ENCODE assay signal across 1 cellular context in the genomic region with DNA sequence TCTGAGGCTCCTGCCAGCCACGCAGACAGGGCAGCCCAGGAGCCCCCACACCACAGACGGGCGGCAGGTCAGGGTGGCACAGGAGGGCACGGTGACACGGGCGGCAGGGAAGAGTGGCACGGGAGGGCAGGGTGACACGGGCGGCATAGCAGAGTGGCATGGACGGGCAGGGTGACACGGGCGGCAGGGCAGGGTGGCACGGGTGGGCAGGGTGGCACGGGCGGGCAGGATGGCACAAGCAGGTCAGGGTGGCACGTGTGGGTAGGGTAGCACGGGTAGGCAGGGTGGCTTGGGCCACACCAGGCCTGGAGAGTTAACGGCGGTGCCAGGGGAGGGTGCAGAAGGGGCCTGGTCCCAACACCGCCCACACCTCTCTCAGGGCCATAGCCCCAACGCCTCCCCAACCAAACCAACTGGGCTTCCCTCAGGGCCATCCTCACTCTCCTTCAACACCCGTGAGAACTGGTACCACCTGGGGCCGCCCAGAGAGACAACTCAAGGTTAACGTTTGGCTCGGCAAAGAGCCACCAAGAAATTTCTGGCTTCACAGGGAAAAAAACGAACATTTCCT.
TF ChIP-seq lines count a peak whose summit lies in the region.

No MANE protein-coding gene starts in this region.

TF ChIP-seq in K562, 482 proteins besides CTCF, POLR2A, EP300 and RAD21:
- no peak for TF ChIP-seq CBX2 (IDR thresholded peaks at IDR 0.05; ENCODE audit: insufficient read depth, low read length, poor library complexity, severe bottlenecking)
- no peak for TF ChIP-seq ZNF263 (CRISPR knock-in tag; IDR thresholded peaks at IDR 0.05; ENCODE audit: borderline replicate concordance)
- no peak for TF ChIP-seq SREBF2 (CRISPR knock-in tag; IDR thresholded peaks at IDR 0.05)
- no peak for TF ChIP-seq ZNF165 (CRISPR knock-in tag; IDR thresholded peaks at IDR 0.05; ENCODE audit: borderline replicate concordance)
- TF ChIP-seq ZC3H4 (CRISPR knock-in tag; IDR thresholded peaks at IDR 0.05; ENCODE audit: borderline replicate concordance) = 0 out of 2 replicates have a peak, but pooled peaks have one; percentile 46
- no peak for TF ChIP-seq ZNF436 (CRISPR knock-in tag; IDR thresholded peaks at IDR 0.05)
- no peak for TF ChIP-seq SMARCA4 (IDR thresholded peaks at IDR 0.05)
- TF ChIP-seq, protein P1, sequence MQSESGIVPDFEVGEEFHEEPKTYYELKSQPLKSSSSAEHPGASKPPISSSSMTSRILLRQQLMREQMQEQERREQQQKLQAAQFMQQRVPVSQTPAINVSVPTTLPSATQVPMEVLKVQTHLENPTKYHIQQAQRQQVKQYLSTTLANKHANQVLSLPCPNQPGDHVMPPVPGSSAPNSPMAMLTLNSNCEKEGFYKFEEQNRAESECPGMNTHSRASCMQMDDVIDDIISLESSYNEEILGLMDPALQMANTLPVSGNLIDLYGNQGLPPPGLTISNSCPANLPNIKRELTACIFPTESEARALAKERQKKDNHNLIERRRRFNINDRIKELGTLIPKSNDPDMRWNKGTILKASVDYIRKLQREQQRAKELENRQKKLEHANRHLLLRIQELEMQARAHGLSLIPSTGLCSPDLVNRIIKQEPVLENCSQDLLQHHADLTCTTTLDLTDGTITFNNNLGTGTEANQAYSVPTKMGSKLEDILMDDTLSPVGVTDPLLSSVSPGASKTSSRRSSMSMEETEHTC (IDR thresholded peaks at IDR 0.05) = no peak
- peak; percentile 60; the same call in 1 of the 2 replicates for TF ChIP-seq CBFB (CRISPR knock-in tag; IDR thresholded peaks at IDR 0.05)
- TF ChIP-seq POLR2H (tag; IDR thresholded peaks at IDR 0.05; ENCODE audit: low read depth) = no peak
- TF ChIP-seq CBFA2T3 (IDR thresholded peaks at IDR 0.05) = no peak
- TF ChIP-seq STAG1 (CRISPR knock-in tag; IDR thresholded peaks at IDR 0.05; ENCODE audit: borderline replicate concordance) = no peak
- TF ChIP-seq ZSCAN32 (CRISPR knock-in tag; IDR thresholded peaks at IDR 0.05) = no peak
- 0 out of 2 replicates have a peak, but pooled peaks have one; percentile 24 for TF ChIP-seq XRCC5 (IDR thresholded peaks at IDR 0.05; ENCODE audit: low read depth, low read length)
- peak; percentile 75; the same call in 1 of the 2 replicates for TF ChIP-seq MYNN (IDR thresholded peaks at IDR 0.05)
- TF ChIP-seq MYNN (CRISPR knock-in tag; IDR thresholded peaks at IDR 0.05) = no peak
- TF ChIP-seq HOXB6 (CRISPR knock-in tag; IDR thresholded peaks at IDR 0.05; ENCODE audit: borderline replicate concordance) = no peak
- no peak for TF ChIP-seq RBM14 (IDR thresholded peaks at IDR 0.05; ENCODE audit: borderline replicate concordance, insufficient read depth, low read depth, low read length)
- no peak for TF ChIP-seq C11orf30 (IDR thresholded peaks at IDR 0.05; ENCODE audit: low read depth)
- TF ChIP-seq, protein P2, sequence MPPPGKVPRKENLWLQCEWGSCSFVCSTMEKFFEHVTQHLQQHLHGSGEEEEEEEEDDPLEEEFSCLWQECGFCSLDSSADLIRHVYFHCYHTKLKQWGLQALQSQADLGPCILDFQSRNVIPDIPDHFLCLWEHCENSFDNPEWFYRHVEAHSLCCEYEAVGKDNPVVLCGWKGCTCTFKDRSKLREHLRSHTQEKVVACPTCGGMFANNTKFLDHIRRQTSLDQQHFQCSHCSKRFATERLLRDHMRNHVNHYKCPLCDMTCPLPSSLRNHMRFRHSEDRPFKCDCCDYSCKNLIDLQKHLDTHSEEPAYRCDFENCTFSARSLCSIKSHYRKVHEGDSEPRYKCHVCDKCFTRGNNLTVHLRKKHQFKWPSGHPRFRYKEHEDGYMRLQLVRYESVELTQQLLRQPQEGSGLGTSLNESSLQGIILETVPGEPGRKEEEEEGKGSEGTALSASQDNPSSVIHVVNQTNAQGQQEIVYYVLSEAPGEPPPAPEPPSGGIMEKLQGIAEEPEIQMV (tag; conservative IDR thresholded peaks at IDR 0.05; ENCODE audit: low read depth) = no peak
- no peak for TF ChIP-seq BRCA1 (IDR thresholded peaks at IDR 0.05)
- 0 out of 2 replicates have a peak, but pooled peaks have one; percentile 47 for TF ChIP-seq BRCA1 (CRISPR knock-in tag; IDR thresholded peaks at IDR 0.05)
- TF ChIP-seq, protein P3, sequence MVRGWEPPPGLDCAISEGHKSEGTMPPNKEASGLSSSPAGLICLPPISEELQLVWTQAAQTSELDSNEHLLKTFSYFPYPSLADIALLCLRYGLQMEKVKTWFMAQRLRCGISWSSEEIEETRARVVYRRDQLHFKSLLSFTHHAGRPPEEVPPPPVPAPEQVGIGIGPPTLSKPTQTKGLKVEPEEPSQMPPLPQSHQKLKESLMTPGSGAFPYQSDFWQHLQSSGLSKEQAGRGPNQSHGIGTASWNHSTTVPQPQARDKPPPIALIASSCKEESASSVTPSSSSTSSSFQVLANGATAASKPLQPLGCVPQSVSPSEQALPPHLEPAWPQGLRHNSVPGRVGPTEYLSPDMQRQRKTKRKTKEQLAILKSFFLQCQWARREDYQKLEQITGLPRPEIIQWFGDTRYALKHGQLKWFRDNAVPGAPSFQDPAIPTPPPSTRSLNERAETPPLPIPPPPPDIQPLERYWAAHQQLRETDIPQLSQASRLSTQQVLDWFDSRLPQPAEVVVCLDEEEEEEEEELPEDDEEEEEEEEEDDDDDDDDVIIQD (CRISPR knock-in tag; IDR thresholded peaks at IDR 0.05) = no peak
- TF ChIP-seq, protein P4, sequence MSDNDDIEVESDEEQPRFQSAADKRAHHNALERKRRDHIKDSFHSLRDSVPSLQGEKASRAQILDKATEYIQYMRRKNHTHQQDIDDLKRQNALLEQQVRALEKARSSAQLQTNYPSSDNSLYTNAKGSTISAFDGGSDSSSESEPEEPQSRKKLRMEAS (CRISPR knock-in tag; IDR thresholded peaks at IDR 0.05) = no peak
- TF ChIP-seq PTTG1 (tag; IDR thresholded peaks at IDR 0.05; ENCODE audit: low read depth) = no peak
- TF ChIP-seq RBFOX2 (IDR thresholded peaks at IDR 0.05; ENCODE audit: low read depth, low read length) = peak; percentile 47
- TF ChIP-seq ZNF239 (CRISPR knock-in tag; IDR thresholded peaks at IDR 0.05) = no peak
- peak; percentile 100 for TF ChIP-seq HNRNPL (IDR thresholded peaks at IDR 0.05; ENCODE audit: low read depth, low read length)
- no peak for TF ChIP-seq SIN3A (IDR thresholded peaks at IDR 0.05; ENCODE audit: borderline replicate concordance in 2 of 2, control insufficient read depth in 1 of 2, low read depth in 2 of 2, low read length in 2 of 2)
- TF ChIP-seq ZFX (CRISPR knock-in tag; IDR thresholded peaks at IDR 0.05) = no peak
- no peak for TF ChIP-seq NR1H2 (CRISPR knock-in tag; IDR thresholded peaks at IDR 0.05)
- no peak for TF ChIP-seq EZH2 (IDR thresholded peaks at IDR 0.05; ENCODE audit: borderline replicate concordance, low read depth, low read length)
- TF ChIP-seq, protein P5, sequence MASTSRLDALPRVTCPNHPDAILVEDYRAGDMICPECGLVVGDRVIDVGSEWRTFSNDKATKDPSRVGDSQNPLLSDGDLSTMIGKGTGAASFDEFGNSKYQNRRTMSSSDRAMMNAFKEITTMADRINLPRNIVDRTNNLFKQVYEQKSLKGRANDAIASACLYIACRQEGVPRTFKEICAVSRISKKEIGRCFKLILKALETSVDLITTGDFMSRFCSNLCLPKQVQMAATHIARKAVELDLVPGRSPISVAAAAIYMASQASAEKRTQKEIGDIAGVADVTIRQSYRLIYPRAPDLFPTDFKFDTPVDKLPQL (IDR thresholded peaks at IDR 0.05; ENCODE audit: extremely low read depth, insufficient read length) = no peak
- TF ChIP-seq BRD4 (IDR thresholded peaks at IDR 0.05) = no peak
